Comparison of ENCODE assay signal across 20 cellular contexts in genomic region chr2:14569294-14569693, GRCh38.
"Had no signal": no experiment of that assay in that cellular context is flagged by ENCODE, and none has a peak within 500 bp of the region (broad histone marks: within the 10 kb centered on the region; RNA-seq: fewer than 3 reads in every experiment).

No MANE protein-coding gene starts in this region.

- H3K4me3 ChIP-seq: hepatocyte, lung, tibial nerve, uterus had no signal

- H3K27me3 ChIP-seq: hepatocyte, tibial nerve, uterus had no signal

- H2AFZ ChIP-seq: hepatocyte had no signal

- H3K79me2 ChIP-seq: hepatocyte had no signal

- ATAC-seq: activated T-helper 17 cell treated with anti-CD3 and anti-CD28 coated beads, Interleukin-2, amount 50 U/mL, for 72 hours; left lobe of liver had no signal

- H3K27ac ChIP-seq: hepatocyte, tibial nerve, uterus had no signal

- H3K4me2 ChIP-seq: hepatocyte had no signal

- DNase-seq: activated B cell treated with CpG ODN at 0.5 μM for 24 hours; activated CD4-positive, alpha-beta memory T cell treated with anti-CD3 and anti-CD28 coated beads for 36 hours; activated CD4-positive, alpha-beta T cell treated with anti-CD3 and anti-CD28 coated beads for 4 hours; activated naive CD4-positive, alpha-beta T cell; activated naive CD8-positive, alpha-beta T cell treated with anti-CD3 and anti-CD28 coated beads for 36 hours; activated T-cell treated with anti-CD3 and anti-CD28 coated beads for 4 hours; amniotic stem cell; caudate nucleus; endodermal cell; nephron progenitor cell; SW 1271; T-helper 2 cell; uterus had no signal

- H3K36me3 ChIP-seq: tibial nerve, uterus had no signal

- FAIRE-seq: islet of Langerhans, TTC549 had no signal

- H3K9me3 ChIP-seq: tibial nerve, uterus had no signal

- H3K4me1 ChIP-seq: tibial nerve, uterus had no signal
